ENCODE assay signal across 16 cellular contexts in the genomic region with DNA sequence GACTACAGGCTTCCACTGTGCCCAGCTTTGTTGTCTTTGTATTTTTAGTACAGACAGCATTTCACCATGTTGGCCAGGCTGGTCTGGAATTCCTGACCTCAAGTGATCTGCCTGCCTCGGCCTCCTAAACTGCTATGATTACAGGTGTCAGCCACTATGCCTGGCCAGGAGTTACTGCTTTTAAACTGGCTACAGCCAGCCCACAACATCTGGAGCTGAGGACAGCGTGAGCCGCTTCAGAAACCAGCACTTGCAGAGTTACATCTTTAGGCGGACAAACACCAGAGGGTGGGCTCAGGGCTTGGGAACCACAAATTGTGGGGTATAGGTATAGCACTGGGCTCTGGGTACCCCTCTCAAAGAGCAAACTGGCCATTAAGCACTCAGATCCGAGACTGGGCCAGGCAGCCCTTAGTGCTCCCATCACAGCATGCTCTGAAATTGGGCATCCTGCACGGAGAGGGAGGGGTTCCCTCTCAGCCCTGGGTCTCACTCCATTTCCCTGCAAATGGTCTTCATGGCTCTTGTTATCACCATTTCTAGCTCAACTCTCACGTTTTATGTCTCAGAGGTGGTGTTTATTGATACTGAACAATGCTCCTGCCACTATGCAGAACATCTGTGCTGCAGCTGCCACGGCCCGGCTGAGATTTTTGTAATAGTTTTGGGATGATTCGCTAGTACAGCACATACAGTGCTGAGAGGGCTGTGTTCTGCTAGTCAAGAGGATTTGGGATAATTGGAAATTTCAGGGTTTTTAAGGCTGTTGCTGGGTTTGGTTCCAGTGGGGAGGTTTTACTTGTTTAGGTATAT.
DNase-seq lines count a peak whose midpoint lies in the region; ATAC-seq, FAIRE-seq and TF ChIP-seq lines count a peak whose summit lies in the region.
"Had no signal": no experiment of that assay in that cellular context is flagged by ENCODE, and none has a peak within 500 bp of the region (broad histone marks: within the 10 kb centered on the region; RNA-seq: fewer than 3 reads in every experiment).

No MANE protein-coding gene starts in this region.

- H3K4me3 ChIP-seq in fibroblast of lung (replicated peaks in 1 of 4; ENCODE audit: control extremely low read depth in 1 of 4, insufficient read depth in 1 of 4, low read depth in 3 of 4, low read length in 4 of 4) (no peak overlapping the region), small intestine (ENCODE audit: low read depth in 1 of 2, low read length in 2 of 2) (no peak overlapping the region)
- H3K4me3 ChIP-seq: PC-9 had no signal

- H3K9ac ChIP-seq in fibroblast of lung (ENCODE audit: insufficient read depth, low read length): peak overlapping the region; percentile 10

- H3K27ac ChIP-seq in fibroblast of lung (ENCODE audit: insufficient read depth, low read length): peak overlapping the region; percentile 52
- H3K27ac ChIP-seq in small intestine (ENCODE audit: low read depth in 1 of 2, low read length in 1 of 2): no peak overlapping the region
- H3K27ac ChIP-seq: neutrophil, PC-9 had no signal

- H2AFZ ChIP-seq in fibroblast of lung (ENCODE audit: low read length): no peak overlapping the region
- H2AFZ ChIP-seq: PC-9 had no signal

- H3K9me3 Mint-ChIP-seq in immature natural killer cell: peaks cover 0 to 6% (median 5%) of the 10 kb centered on the region in 6 donors

- no peaks in the 10 kb centered on the region for H3K9me3 ChIP-seq in fibroblast of lung (ENCODE audit: control insufficient read depth, insufficient read depth, low read depth, low read length)
- H3K9me3 ChIP-seq in small intestine (ENCODE audit: control insufficient read depth, low read depth): no peaks in the 10 kb centered on the region
- H3K9me3 ChIP-seq: neutrophil had no signal

- FAIRE-seq in small intestine (lab: Jason Lieb, UNC): no peak

- H4K20me1 ChIP-seq in fibroblast of lung (ENCODE audit: control insufficient read depth, extremely low read depth, insufficient read depth, low read length): no peaks in the 10 kb centered on the region

- H3K27me3 Mint-ChIP-seq in immature natural killer cell (ENCODE audit: low read depth in 3 of 3): peaks cover 0 to 2% (median 2%) of the 10 kb centered on the region in 3 donors

- H3K36me3 ChIP-seq in fibroblast of lung (ENCODE audit: control insufficient read depth, insufficient read depth, low read length) (no peaks in the 10 kb centered on the region), small intestine (ENCODE audit: control insufficient read depth in 2 of 2, insufficient read depth in 2 of 2, low read length in 2 of 2) (no peaks in the 10 kb centered on the region)
- H3K36me3 ChIP-seq: neutrophil had no signal

- H3K4me1 Mint-ChIP-seq in immature natural killer cell: no peaks in the 10 kb centered on the region
- H3K4me1 Mint-ChIP-seq: activated CD4-positive, alpha-beta memory T cell treated with anti-CD3 and anti-CD28 coated beads, Interleukin-2, amount 10 ng/mL, durations not matched to agents 7 days and 5 days; H9 had no signal

- no peaks in the 10 kb centered on the region for H3K79me2 ChIP-seq in fibroblast of lung (ENCODE audit: control insufficient read depth, insufficient read depth, low read length)

- no peak overlapping the region for H3K4me3 Mint-ChIP-seq in immature natural killer cell
- H3K4me3 Mint-ChIP-seq: activated CD4-positive, alpha-beta memory T cell treated with anti-CD3 and anti-CD28 coated beads, Interleukin-2, amount 10 ng/mL, durations not matched to agents 7 days and 5 days; H9 had no signal

- peak; percentile 85 for DNase-seq in AG20443 (ENCODE audit: low spot score)
- peak; percentile 47 for DNase-seq in RKO (ENCODE audit: low spot score)
- peak; percentile 90 for DNase-seq in fibroblast of lung (ENCODE audit: low read depth in 2 of 2)
- peak; percentile 77 for DNase-seq in myocyte (ENCODE audit: low read depth)
- DNase-seq in small intestine: no peak
- DNase-seq in immature natural killer cell: no peak
- DNase-seq: activated CD4-positive, alpha-beta memory T cell treated with anti-CD3 and anti-CD28 coated beads, Interleukin-2, amount 10 ng/mL, durations not matched to agents 7 days and 5 days; activated gamma-delta T cell; DMS79; H9; NCI-H1105; NCI-H2227 treated with DMSO at 0.1 percent for 48 hours; PC-9 had no signal

- peaks cover 0 to 2% (median 0%) of the 10 kb centered on the region in 3 donors for H3K36me3 Mint-ChIP-seq in immature natural killer cell

- H3K4me1 ChIP-seq in fibroblast of lung (ENCODE audit: control insufficient read depth, extremely low read depth, insufficient read depth, low read length) (peaks cover 13% of the 10 kb centered on the region), small intestine (ENCODE audit: control insufficient read depth in 2 of 2, insufficient read depth in 1 of 2, low read depth in 1 of 2, low read length in 1 of 2) (no peaks in the 10 kb centered on the region)

- H3K4me2 ChIP-seq in fibroblast of lung (ENCODE audit: extremely low read depth, insufficient read depth, low read length): no peak overlapping the region
- H3K4me2 ChIP-seq: PC-9 had no signal

- no peak for TF ChIP-seq CTCF in fibroblast of lung (conservative IDR thresholded peaks at IDR 0.05 in 1 of 2, IDR thresholded peaks at IDR 0.05 in 1 of 2; ENCODE audit: low read depth in 1 of 2, low read length in 2 of 2)

- no peak overlapping the region for H3K27ac Mint-ChIP-seq in immature natural killer cell
- H3K27ac Mint-ChIP-seq: activated CD4-positive, alpha-beta memory T cell treated with anti-CD3 and anti-CD28 coated beads, Interleukin-2, amount 10 ng/mL, durations not matched to agents 7 days and 5 days; H9 had no signal

- H3K27me3 ChIP-seq in fibroblast of lung (ENCODE audit: control insufficient read depth, insufficient read depth, low read length): no peaks in the 10 kb centered on the region
- no peaks in the 10 kb centered on the region for H3K27me3 ChIP-seq in small intestine (ENCODE audit: control insufficient read depth in 2 of 2, insufficient read depth in 2 of 2, low read length in 2 of 2)
- H3K27me3 ChIP-seq: neutrophil had no signal

- WGBS in small intestine, 3 donors: 69 to 72% (median 70%) methylated on average over 10 of the region's 10 CpGs

- no peak for ATAC-seq in GM21619 (IDR thresholded peaks at IDR 0.05; ENCODE audit: unreplicated experiment)
- no peak for ATAC-seq in HG03432 (IDR thresholded peaks at IDR 0.05; ENCODE audit: unreplicated experiment)

Comparison
In these comparisons a context has a peak if more than half of its experiments do, and no peak if none do; other contexts are left out.
1. DNase-seq: peak in AG20443 (single experiment), RKO (single experiment), fibroblast of lung (2 of 2) and myocyte (single experiment); none in small intestine (single experiment) and immature natural killer cell (0 of 3).